ENCODE assay signal across 1 cellular context in genomic region chr12:6416596-6416995, GRCh38.
TF ChIP-seq lines count a peak whose summit lies in the region.

No MANE protein-coding gene starts in this region.

TF ChIP-seq in GM12878, 131 proteins besides CTCF, POLR2A, EP300 and RAD21:
- TF ChIP-seq SPI1 (IDR thresholded peaks at IDR 0.05; ENCODE audit: borderline replicate concordance, insufficient read depth, low read depth, low read length) (peak; percentile 74; the same call in 1 of the 2 replicates), RUNX3 (IDR thresholded peaks at IDR 0.05; ENCODE audit: low read length) (peak; percentile 64), BCL11A (IDR thresholded peaks at IDR 0.05; ENCODE audit: low read depth, low read length) (no peak), IKZF2 (IDR thresholded peaks at IDR 0.05) (peak in 1 of 2 experiments; percentile 11; a peak in 1 of 4 replicates), IRF4 (IDR thresholded peaks at IDR 0.05; ENCODE audit: low read depth, low read length) (0 out of 2 replicates have a peak, but pooled peaks have one; percentile 6), MXI1 (IDR thresholded peaks at IDR 0.05; ENCODE audit: low read depth, low read length) (no peak), ZBTB33 (IDR thresholded peaks at IDR 0.05) (no peak)
